ENCODE assay signal across 8 cellular contexts in the genomic region with DNA sequence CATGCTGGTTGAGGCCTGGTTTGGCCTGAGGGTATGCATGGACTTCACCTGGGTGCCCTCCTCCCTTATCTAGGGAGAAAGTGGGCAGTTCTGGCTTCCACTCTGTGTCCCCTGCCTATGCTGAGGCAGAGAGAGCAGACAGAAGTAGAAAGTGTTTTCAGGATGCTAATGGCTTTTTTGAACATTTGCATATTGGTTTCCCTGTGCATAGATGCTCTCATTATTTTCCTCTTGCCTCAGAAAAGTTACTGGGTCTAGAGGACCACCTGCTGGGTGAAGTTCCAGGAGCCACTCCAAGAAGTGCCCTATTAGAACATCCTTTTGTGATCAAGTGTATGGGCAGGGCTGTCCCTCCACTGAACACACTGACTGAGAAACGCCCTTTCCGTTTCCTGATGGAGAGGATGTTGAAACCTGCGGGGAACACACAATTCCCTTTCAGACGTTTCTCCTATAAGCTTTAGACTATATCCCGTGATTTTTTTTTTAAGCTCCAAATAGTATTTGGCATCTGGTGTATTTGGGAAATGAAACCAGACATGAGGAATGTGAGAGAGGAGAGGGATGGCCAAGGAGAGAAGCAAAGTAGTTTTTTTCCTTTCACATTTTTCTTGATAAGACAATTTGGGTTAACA.
DNase-seq lines count a peak whose midpoint lies in the region; ATAC-seq, FAIRE-seq and TF ChIP-seq lines count a peak whose summit lies in the region.

No MANE protein-coding gene starts in this region.

- TF ChIP-seq POLR2A in A549 (IDR thresholded peaks at IDR 0.05; ENCODE audit: low read length) = no peak

- H3K4me2 ChIP-seq in A549 = peak overlapping the region; percentile 68

- POLR2A ChIA-PET in A549 (lab: Yijun Ruan, JAX) (no interaction called here), HEK293 (lab: Yijun Ruan, JAX) (no interaction called here)

- H3K27ac ChIP-seq in A549 (peak overlapping the region; percentile 49 to 70), HEK293 (ENCODE audit: extremely low read depth, low read depth, low read length) (peak overlapping the region; percentile 62), VCaP (peak overlapping the region; percentile 65), left lung (peak overlapping the region; percentile 72 to 84)

- no peak for DNase-seq in A549 (ENCODE audit: low read depth in 1 of 2, low spot score in 1 of 2)
- DNase-seq in left lung = no peak
- DNase-seq in NCI-H2029 (lab: John Stamatoyannopoulos, UW) = no peak
- DNase-seq in NCI-H2081 (lab: John Stamatoyannopoulos, UW) = no peak
- DNase-seq in activated T-cell treated with anti-CD3 and anti-CD28 coated beads, Interleukin-2, amount 50 U/mL, for 72 hours = no peak
- no peak for DNase-seq in SHP77 (lab: John Stamatoyannopoulos, UW)

- no peak overlapping the region; the same call in 2 of the 3 replicates for H3K4me3 ChIP-seq in A549
- no peak overlapping the region for H3K4me3 ChIP-seq in HEK293 (ENCODE audit: low read depth, low read length)
- no peak overlapping the region for H3K4me3 ChIP-seq in left lung

- no peaks in the 10 kb centered on the region for H3K9me3 Mint-ChIP-seq in activated T-cell treated with anti-CD3 and anti-CD28 coated beads, Interleukin-2, amount 50 U/mL, for 72 hours

- no peaks in the 10 kb centered on the region for H3K27me3 ChIP-seq in left lung

- TF ChIP-seq RAD21 in A549 (conservative IDR thresholded peaks at IDR 0.05 in 1 of 2, IDR thresholded peaks at IDR 0.05 in 1 of 2) = no peak

- H3K27me3 Mint-ChIP-seq in activated T-cell treated with anti-CD3 and anti-CD28 coated beads, Interleukin-2, amount 50 U/mL, for 72 hours (ENCODE audit: low read depth) = no peaks in the 10 kb centered on the region

- H3K36me3 Mint-ChIP-seq in activated T-cell treated with anti-CD3 and anti-CD28 coated beads, Interleukin-2, amount 50 U/mL, for 72 hours (ENCODE audit: insufficient read depth in 2 of 2) = peaks cover 0 to 1% of the 10 kb centered on the region in 2 donors

- no peak for FAIRE-seq in A549 (lab: Jason Lieb, UNC)

- intact Hi-C loops in left lung (cut with DNase I) = loop anchor here in 1 of 2 donors (10.0 kb wide), 1 partner anchor 60 kb away; no protein-coding TSS in a partner anchor

- H3K9me3 ChIP-seq in A549 = no peaks in the 10 kb centered on the region
- H3K9me3 ChIP-seq in HEK293 (ENCODE audit: control insufficient read depth, insufficient read depth, low read depth, low read length) = no peaks in the 10 kb centered on the region
- H3K9me3 ChIP-seq in left lung = no peaks in the 10 kb centered on the region

- no peak for TF ChIP-seq CTCF in A549 (IDR thresholded peaks at IDR 0.05)
- no peak for TF ChIP-seq CTCF in HEK293 (tag by site-specific recombination; IDR thresholded peaks at IDR 0.05)
- TF ChIP-seq CTCF in VCaP (conservative IDR thresholded peaks at IDR 0.05) = no peak
- TF ChIP-seq CTCF in left lung (IDR thresholded peaks at IDR 0.05) = no peak

- CTCF ChIA-PET in A549 (lab: Yijun Ruan, JAX) = interaction anchor here (0.9 kb wide), 1 partner anchor 15 kb away, joined by 3 read pairs; no protein-coding TSS in a partner anchor
- CTCF ChIA-PET in HEK293 (lab: Yijun Ruan, JAX) = interaction anchor here (0.8 kb wide), 1 partner anchor 11 kb away, joined by 3 read pairs; no protein-coding TSS in a partner anchor

- WGBS in A549 (ENCODE audit: missing lambda C conversion rate) = 83% methylated on average over 5 of the region's 5 CpGs

- no peaks in the 10 kb centered on the region for H3K36me3 ChIP-seq in HEK293 (ENCODE audit: control insufficient read depth in 2 of 2, insufficient read depth in 1 of 2, low read length in 2 of 2)
- no peaks in the 10 kb centered on the region for H3K36me3 ChIP-seq in left lung

- H3K4me1 Mint-ChIP-seq in activated T-cell treated with anti-CD3 and anti-CD28 coated beads, Interleukin-2, amount 50 U/mL, for 72 hours (ENCODE audit: low read depth) = no peaks in the 10 kb centered on the region

- no peak overlapping the region for H3K27ac Mint-ChIP-seq in activated T-cell treated with anti-CD3 and anti-CD28 coated beads, Interleukin-2, amount 50 U/mL, for 72 hours

- no peak overlapping the region for H3K4me3 Mint-ChIP-seq in activated T-cell treated with anti-CD3 and anti-CD28 coated beads, Interleukin-2, amount 50 U/mL, for 72 hours

- H3K4me1 ChIP-seq in A549 (peaks cover 26% of the 10 kb centered on the region), HEK293 (ENCODE audit: control insufficient read depth, insufficient read depth, low read length) (peaks cover 30% of the 10 kb centered on the region), left lung (peaks cover 31 to 36% of the 10 kb centered on the region in 2 donors)

- TF ChIP-seq EP300 in A549 (IDR thresholded peaks at IDR 0.05) = no peak

- peak; percentile 17 to 37; a peak in 2 of 6 replicates for ATAC-seq in A549
- ATAC-seq in left lung = peak; percentile 61
- ATAC-seq in activated T-cell treated with anti-CD3 and anti-CD28 coated beads, Interleukin-2, amount 50 U/mL, for 72 hours (replicated peaks in 1 of 2) = no peak

TF ChIP-seq in A549, 52 proteins besides CTCF, POLR2A, EP300 and RAD21:
- TF ChIP-seq HOXB13 (CRISPR knock-in tag; IDR thresholded peaks at IDR 0.05; ENCODE audit: low read depth) (no peak), TP53 (CRISPR knock-in tag; IDR thresholded peaks at IDR 0.05) (no peak), CHD2 (IDR thresholded peaks at IDR 0.05; ENCODE audit: low read length, partially characterized antibody) (no peak), ESRRA (IDR thresholded peaks at IDR 0.05; ENCODE audit: borderline replicate concordance, low read length) (no peak), JUN (IDR thresholded peaks at IDR 0.05) (no peak), HOXB5 (CRISPR knock-in tag; IDR thresholded peaks at IDR 0.05) (no peak), ZFP36 (IDR thresholded peaks at IDR 0.05; ENCODE audit: borderline replicate concordance, partially characterized antibody) (no peak)
- TF ChIP-seq, protein P1, sequence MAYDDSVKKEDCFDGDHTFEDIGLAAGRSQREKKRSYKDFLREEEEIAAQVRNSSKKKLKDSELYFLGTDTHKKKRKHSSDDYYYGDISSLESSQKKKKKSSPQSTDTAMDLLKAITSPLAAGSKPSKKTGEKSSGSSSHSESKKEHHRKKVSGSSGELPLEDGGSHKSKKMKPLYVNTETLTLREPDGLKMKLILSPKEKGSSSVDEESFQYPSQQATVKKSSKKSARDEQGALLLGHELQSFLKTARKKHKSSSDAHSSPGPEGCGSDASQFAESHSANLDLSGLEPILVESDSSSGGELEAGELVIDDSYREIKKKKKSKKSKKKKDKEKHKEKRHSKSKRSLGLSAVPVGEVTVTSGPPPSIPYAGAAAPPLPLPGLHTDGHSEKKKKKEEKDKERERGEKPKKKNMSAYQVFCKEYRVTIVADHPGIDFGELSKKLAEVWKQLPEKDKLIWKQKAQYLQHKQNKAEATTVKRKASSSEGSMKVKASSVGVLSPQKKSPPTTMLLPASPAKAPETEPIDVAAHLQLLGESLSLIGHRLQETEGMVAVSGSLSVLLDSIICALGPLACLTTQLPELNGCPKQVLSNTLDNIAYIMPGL (CRISPR knock-in tag; IDR thresholded peaks at IDR 0.05; ENCODE audit: borderline replicate concordance) = no peak

TF ChIP-seq in HEK293, 187 proteins besides CTCF, POLR2A, EP300 and RAD21 (continues in another document):
- TF ChIP-seq ZNF558 (tag by site-specific recombination; IDR thresholded peaks at IDR 0.05) = no peak
- no peak for TF ChIP-seq ZNF510 (tag by site-specific recombination; IDR thresholded peaks at IDR 0.05; ENCODE audit: insufficient replicate concordance)
- no peak for TF ChIP-seq ZNF404 (tag by site-specific recombination; IDR thresholded peaks at IDR 0.05)
- TF ChIP-seq, protein P2, sequence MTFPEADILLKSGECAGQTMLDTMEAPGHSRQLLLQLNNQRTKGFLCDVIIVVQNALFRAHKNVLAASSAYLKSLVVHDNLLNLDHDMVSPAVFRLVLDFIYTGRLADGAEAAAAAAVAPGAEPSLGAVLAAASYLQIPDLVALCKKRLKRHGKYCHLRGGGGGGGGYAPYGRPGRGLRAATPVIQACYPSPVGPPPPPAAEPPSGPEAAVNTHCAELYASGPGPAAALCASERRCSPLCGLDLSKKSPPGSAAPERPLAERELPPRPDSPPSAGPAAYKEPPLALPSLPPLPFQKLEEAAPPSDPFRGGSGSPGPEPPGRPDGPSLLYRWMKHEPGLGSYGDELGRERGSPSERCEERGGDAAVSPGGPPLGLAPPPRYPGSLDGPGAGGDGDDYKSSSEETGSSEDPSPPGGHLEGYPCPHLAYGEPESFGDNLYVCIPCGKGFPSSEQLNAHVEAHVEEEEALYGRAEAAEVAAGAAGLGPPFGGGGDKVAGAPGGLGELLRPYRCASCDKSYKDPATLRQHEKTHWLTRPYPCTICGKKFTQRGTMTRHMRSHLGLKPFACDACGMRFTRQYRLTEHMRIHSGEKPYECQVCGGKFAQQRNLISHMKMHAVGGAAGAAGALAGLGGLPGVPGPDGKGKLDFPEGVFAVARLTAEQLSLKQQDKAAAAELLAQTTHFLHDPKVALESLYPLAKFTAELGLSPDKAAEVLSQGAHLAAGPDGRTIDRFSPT (tag by site-specific recombination; IDR thresholded peaks at IDR 0.05) = no peak
- no peak for TF ChIP-seq ZNF560 (tag by site-specific recombination; IDR thresholded peaks at IDR 0.05; ENCODE audit: borderline replicate concordance)
- TF ChIP-seq SCRT1 (tag by site-specific recombination; IDR thresholded peaks at IDR 0.05; ENCODE audit: borderline replicate concordance) = no peak
- TF ChIP-seq ZNF221 (tag by site-specific recombination; IDR thresholded peaks at IDR 0.05; ENCODE audit: borderline replicate concordance) = no peak
- TF ChIP-seq, protein P3, sequence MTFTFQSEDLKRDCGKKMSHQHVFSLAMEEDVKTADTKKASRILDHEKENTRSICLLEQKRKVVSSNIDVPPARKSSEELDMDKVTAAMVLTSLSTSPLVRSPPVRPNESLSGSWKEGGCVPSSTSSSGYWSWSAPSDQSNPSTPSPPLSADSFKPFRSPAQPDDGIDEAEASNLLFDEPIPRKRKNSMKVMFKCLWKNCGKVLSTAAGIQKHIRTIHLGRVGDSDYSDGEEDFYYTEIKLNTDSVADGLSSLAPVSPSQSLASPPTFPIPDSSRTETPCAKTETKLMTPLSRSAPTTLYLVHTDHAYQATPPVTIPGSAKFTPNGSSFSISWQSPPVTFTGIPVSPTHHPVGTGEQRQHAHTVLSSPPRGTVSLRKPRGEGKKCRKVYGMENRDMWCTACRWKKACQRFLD (tag by site-specific recombination; IDR thresholded peaks at IDR 0.05) = no peak
- TF ChIP-seq, protein P4, sequence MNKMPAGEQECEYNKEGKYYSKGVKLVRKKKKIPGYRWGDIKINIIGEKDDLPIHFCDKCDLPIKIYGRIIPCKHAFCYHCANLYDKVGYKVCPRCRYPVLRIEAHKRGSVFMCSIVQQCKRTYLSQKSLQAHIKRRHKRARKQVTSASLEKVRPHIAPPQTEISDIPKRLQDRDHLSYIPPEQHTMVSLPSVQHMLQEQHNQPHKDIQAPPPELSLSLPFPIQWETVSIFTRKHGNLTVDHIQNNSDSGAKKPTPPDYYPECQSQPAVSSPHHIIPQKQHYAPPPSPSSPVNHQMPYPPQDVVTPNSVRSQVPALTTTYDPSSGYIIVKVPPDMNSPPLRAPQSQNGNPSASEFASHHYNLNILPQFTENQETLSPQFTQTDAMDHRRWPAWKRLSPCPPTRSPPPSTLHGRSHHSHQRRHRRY (tag by site-specific recombination; IDR thresholded peaks at IDR 0.05) = no peak
- TF ChIP-seq ZNF155 (tag by site-specific recombination; IDR thresholded peaks at IDR 0.05) = no peak

Comparison
In these comparisons a context has a peak if more than half of its experiments do, and no peak if none do; other contexts are left out.
1. ATAC-seq: peak in A549 (2 of 2) and left lung (single experiment); none in activated T-cell treated with anti-CD3 and anti-CD28 coated beads, Interleukin-2, amount 50 U/mL, for 72 hours (0 of 2).
2. Peak in every context shown above with its lines, with median percentiles within 50 percentile points of each other: H3K27ac ChIP-seq.